27 cellular contexts compared by ENCODE assay signal in genomic region chr16:81421536-81421935, GRCh38.
"Had no signal": no experiment of that assay in that cellular context is flagged by ENCODE, and none has a peak within 500 bp of the region (broad histone marks: within the 10 kb centered on the region; RNA-seq: fewer than 3 reads in every experiment).

No MANE protein-coding gene starts in this region.

- DNase-seq: cortex of kidney; effector memory CD8-positive, alpha-beta T cell; erythroblast; esophagus squamous epithelium; foreskin melanocyte; hypothalamus; immature natural killer cell; islet precursor cell; left lung; mesendoderm; midbrain; naive thymus-derived CD8-positive, alpha-beta T cell; nephron progenitor cell; occipital lobe; ovary; psoas muscle; right cardiac atrium; spleen; stimulated activated CD4-positive, alpha-beta T cell treated with anti-CD3 and anti-CD28 coated beads, Interleukin-4, amount 100 ng/mL, for 4 hours; stimulated activated naive B cell treated with anti-CD40 and anti-IgM and Interleukin-4, amounts not matched to agents 10 μg/mL and 1 μg/mL and 100 μg/mL, for 72 hours; upper lobe of left lung had no signal

- H3K4me3 Mint-ChIP-seq: effector memory CD8-positive, alpha-beta T cell; immature natural killer cell; naive thymus-derived CD8-positive, alpha-beta T cell; nephron progenitor cell; stimulated activated naive B cell treated with anti-CD40 and anti-IgM and Interleukin-4, amounts not matched to agents 10 μg/mL and 1 μg/mL and 100 μg/mL, for 72 hours; stimulated activated naive CD8-positive, alpha-beta T cell treated with anti-CD3 and anti-CD28 coated beads, Interleukin-15, Interleukin-2, amounts not matched to agents 100 ng/mL and 50 ng/mL, for 24 hours had no signal

- H3K27ac Mint-ChIP-seq: effector memory CD8-positive, alpha-beta T cell; immature natural killer cell; naive thymus-derived CD8-positive, alpha-beta T cell; nephron progenitor cell; stimulated activated naive B cell treated with anti-CD40 and anti-IgM and Interleukin-4, amounts not matched to agents 10 μg/mL and 1 μg/mL and 100 μg/mL, for 72 hours; stimulated activated naive CD8-positive, alpha-beta T cell treated with anti-CD3 and anti-CD28 coated beads, Interleukin-15, Interleukin-2, amounts not matched to agents 100 ng/mL and 50 ng/mL, for 24 hours had no signal

- H3K9me3 Mint-ChIP-seq: effector memory CD8-positive, alpha-beta T cell; naive thymus-derived CD8-positive, alpha-beta T cell had no signal

- FAIRE-seq: endometrium, urothelium cell line had no signal

- H3K9me3 ChIP-seq: esophagus squamous epithelium, left lung, ovary, psoas muscle, spleen, thoracic aorta, upper lobe of left lung had no signal

- H3K27me3 Mint-ChIP-seq: effector memory CD8-positive, alpha-beta T cell; naive thymus-derived CD8-positive, alpha-beta T cell; stimulated activated naive B cell treated with anti-CD40 and anti-IgM and Interleukin-4, amounts not matched to agents 10 μg/mL and 1 μg/mL and 100 μg/mL, for 72 hours; stimulated activated naive CD8-positive, alpha-beta T cell treated with anti-CD3 and anti-CD28 coated beads, Interleukin-15, Interleukin-2, amounts not matched to agents 100 ng/mL and 50 ng/mL, for 24 hours had no signal

- ATAC-seq: effector memory CD8-positive, alpha-beta T cell; left lung; naive thymus-derived CD8-positive, alpha-beta T cell; psoas muscle; right cardiac atrium had no signal

- H3K4me3 ChIP-seq: esophagus squamous epithelium, left lung, ovary, psoas muscle, skin epidermis, spleen, thoracic aorta, tibial nerve, upper lobe of left lung had no signal

- H3K36me3 ChIP-seq: esophagus squamous epithelium, left lung, ovary, spleen, thoracic aorta, tibial nerve, upper lobe of left lung had no signal

- H3K4me1 ChIP-seq: esophagus squamous epithelium, psoas muscle, tibial nerve, upper lobe of left lung had no signal

- H3K27ac ChIP-seq: esophagus squamous epithelium, left lung, ovary, psoas muscle, skin epidermis, spleen, thoracic aorta, tibial nerve, upper lobe of left lung had no signal

- H3K27me3 ChIP-seq: esophagus squamous epithelium, left lung, ovary, spleen, tibial nerve, upper lobe of left lung had no signal

- H3K36me3 Mint-ChIP-seq: immature natural killer cell; naive thymus-derived CD8-positive, alpha-beta T cell had no signal
